1 cellular context compared by ENCODE assay signal in the genomic region with DNA sequence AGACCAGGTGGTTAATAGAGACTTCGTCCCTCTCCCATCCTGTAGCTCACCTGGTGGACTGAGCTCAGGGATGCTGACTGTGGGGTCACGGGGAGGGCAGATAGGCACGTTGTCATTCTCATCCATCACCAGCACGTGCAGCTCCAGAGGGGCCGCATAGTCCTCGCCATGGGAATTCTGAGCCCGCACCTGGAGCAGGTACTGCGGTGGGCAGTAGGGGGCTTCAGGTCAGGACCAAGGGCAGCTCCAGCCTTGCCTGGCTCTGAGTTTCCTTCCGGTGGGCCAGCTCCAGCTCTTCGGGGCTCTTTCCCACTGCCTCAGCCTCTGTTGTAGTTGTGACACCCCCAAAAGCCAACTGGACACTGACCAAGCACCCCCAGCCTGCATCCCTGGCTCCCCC.
TF ChIP-seq lines count a peak whose summit lies in the region.

No MANE protein-coding gene starts in this region.

TF ChIP-seq in GM23338, 12 proteins besides CTCF, POLR2A, EP300 and RAD21 (continued from another document):
- TF ChIP-seq CREB1 (CRISPR knock-in tag; IDR thresholded peaks at IDR 0.05; ENCODE audit: low read depth), result no peak
- no peak for TF ChIP-seq STAT1 (IDR thresholded peaks at IDR 0.05; ENCODE audit: unreplicated experiment)
- no peak for TF ChIP-seq ZNF462 (CRISPR knock-in tag; IDR thresholded peaks at IDR 0.05)
